ENCODE assay signal across 15 cellular contexts in the genomic region with DNA sequence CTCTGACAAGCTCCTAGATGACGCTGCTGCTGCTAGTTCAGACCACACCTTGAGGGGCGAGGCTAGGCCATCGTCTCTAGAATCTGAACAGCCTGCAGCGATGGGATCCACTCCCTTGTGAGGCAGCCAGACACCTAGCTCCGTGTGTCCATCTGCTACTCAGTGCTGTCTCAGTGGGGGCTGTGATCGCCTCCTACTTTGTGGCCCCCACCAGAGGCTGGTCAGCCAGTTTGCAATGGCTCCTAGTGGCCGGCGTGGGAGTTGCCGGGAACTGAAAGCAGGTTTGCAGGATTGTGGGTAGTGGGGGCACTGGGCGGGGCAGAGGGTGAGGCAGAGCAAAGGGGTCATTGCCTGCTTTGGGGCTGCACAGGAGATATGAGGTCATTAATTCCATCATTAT. TPM values are rescaled to one million over a fixed set of nuclear protein-coding genes. Genes with fewer than 3 reads are reported as not detected.
DNase-seq lines count a peak whose midpoint lies in the region; ATAC-seq and TF ChIP-seq lines count a peak whose summit lies in the region.
"Had no signal": no experiment of that assay in that cellular context is flagged by ENCODE, and none has a peak within 500 bp of the region (broad histone marks: within the 10 kb centered on the region; RNA-seq: fewer than 3 reads in every experiment).

No MANE protein-coding gene starts in this region.

- peaks cover 68% of the 10 kb centered on the region for H3K4me1 Mint-ChIP-seq in Calu3 (ENCODE audit: low read depth, unreplicated experiment)
- H3K4me1 Mint-ChIP-seq in neural progenitor cell = peaks cover 8% of the 10 kb centered on the region
- H3K4me1 Mint-ChIP-seq: activated CD4-positive, alpha-beta T cell treated with anti-CD3 and anti-CD28 coated beads, Interleukin-2, amount 10 ng/mL, durations not matched to agents 7 days and 5 days; stimulated activated effector memory CD8-positive, alpha-beta T cell treated with anti-CD3 and anti-CD28 coated beads, Interleukin-12 subunit alpha, Interleukin-12 subunit beta, amount 100 ng/mL, for 72 hours had no signal

- H3K27me3 Mint-ChIP-seq in Calu3 (ENCODE audit: unreplicated experiment) = no peaks in the 10 kb centered on the region
- H3K27me3 Mint-ChIP-seq in neural progenitor cell (ENCODE audit: insufficient read depth, low read depth) = peaks cover 10% of the 10 kb centered on the region
- H3K27me3 Mint-ChIP-seq: activated CD4-positive, alpha-beta T cell treated with anti-CD3 and anti-CD28 coated beads, Interleukin-2, amount 10 ng/mL, durations not matched to agents 7 days and 5 days had no signal

- CTCF ChIA-PET in Calu3 (lab: Charles Lee) = interaction anchor here (0.9 to 1.4 kb wide), 3 partner anchors 11 to 34 kb away, joined by 4 to 7 read pairs (median 4); no protein-coding TSS in a partner anchor

- H3K27ac ChIP-seq in dorsolateral prefrontal cortex = peak overlapping the region in 15 of 59 donors; percentile 4 to 91 (median 47)
- H3K27ac ChIP-seq in neural progenitor cell = no peak overlapping the region
- H3K27ac ChIP-seq: epithelial cell of prostate, GM23248 had no signal

- H4K20me1 ChIP-seq in neural progenitor cell (ENCODE audit: low read depth) = no peaks in the 10 kb centered on the region

- BruUV-seq in Calu3 (replicated peaks; lab: Mats Ljungman, UMichigan) = no TSS peak

- H3K27me3 ChIP-seq in dorsolateral prefrontal cortex (no peaks in the 10 kb centered on the region), neural progenitor cell (no peaks in the 10 kb centered on the region)

- peak overlapping the region; percentile 46 for H2AFZ ChIP-seq in neural progenitor cell (replicated peaks)
- H2AFZ ChIP-seq: GM23248 had no signal

- DNase-seq in Calu3 (peak; percentile 66), NCI-H524 (lab: John Stamatoyannopoulos, UW) (peak; percentile 16 to 64), dorsolateral prefrontal cortex (no peak), neural progenitor cell (ENCODE audit: low spot score) (peak; percentile 37), G401 (ENCODE audit: low spot score) (no peak), NCI-H748 treated with DMSO at 0.1 percent for 48 hours (lab: John Stamatoyannopoulos, UW) (no peak)
- no peak for DNase-seq in activated effector memory CD4-positive, alpha-beta T cell treated with anti-CD3 and anti-CD28 coated beads, Interleukin-2, amount 50 U/mL, for 16 hours
- DNase-seq: activated CD4-positive, alpha-beta T cell treated with anti-CD3 and anti-CD28 coated beads, Interleukin-2, amount 10 ng/mL, durations not matched to agents 7 days and 5 days; GM23248; NCI-H146; SHP77 had no signal

- H3K36me3 Mint-ChIP-seq in Calu3 (ENCODE audit: insufficient read depth, unreplicated experiment) = peaks cover 11% of the 10 kb centered on the region
- H3K36me3 Mint-ChIP-seq in neural progenitor cell = no peaks in the 10 kb centered on the region
- H3K36me3 Mint-ChIP-seq: activated naive CD4-positive, alpha-beta T cell treated with anti-CD3 and anti-CD28 coated beads, Interleukin-2, amount 50 U/mL, for 72 hours; stimulated activated effector memory CD8-positive, alpha-beta T cell treated with anti-CD3 and anti-CD28 coated beads, Interleukin-12 subunit alpha, Interleukin-12 subunit beta, amount 100 ng/mL, for 72 hours had no signal

- H3F3A ChIP-seq in neural progenitor cell (ENCODE audit: low read depth) = no peaks in the 10 kb centered on the region

- H3K4me3 ChIP-seq in dorsolateral prefrontal cortex (no peak overlapping the region), neural progenitor cell (no peak overlapping the region)
- H3K4me3 ChIP-seq: GM23248 had no signal

- H3K4me1 ChIP-seq in neural progenitor cell = no peaks in the 10 kb centered on the region

- H3K9me3 Mint-ChIP-seq in Calu3 (ENCODE audit: low read depth, unreplicated experiment) (no peaks in the 10 kb centered on the region), neural progenitor cell (no peaks in the 10 kb centered on the region)
- H3K9me3 Mint-ChIP-seq: activated CD4-positive, alpha-beta T cell treated with anti-CD3 and anti-CD28 coated beads, Interleukin-2, amount 10 ng/mL, durations not matched to agents 7 days and 5 days; activated naive CD4-positive, alpha-beta T cell treated with anti-CD3 and anti-CD28 coated beads, Interleukin-2, amount 50 U/mL, for 72 hours; stimulated activated effector memory CD8-positive, alpha-beta T cell treated with anti-CD3 and anti-CD28 coated beads, Interleukin-12 subunit alpha, Interleukin-12 subunit beta, amount 100 ng/mL, for 72 hours had no signal

- intact Hi-C loops in Calu3 (cut with micrococcal nuclease; ENCODE audit: unreplicated experiment) = no loop called here
- intact Hi-C loops in dorsolateral prefrontal cortex (cut with DNase I) = no loop called here

- H3K79me2 ChIP-seq in neural progenitor cell (ENCODE audit: low read depth) = no peaks in the 10 kb centered on the region

- no peaks in the 10 kb centered on the region for H3K9me3 ChIP-seq in neural progenitor cell (ENCODE audit: low read depth)

- H3K4me2 ChIP-seq in neural progenitor cell = no peak overlapping the region

- H3K27ac Mint-ChIP-seq in Calu3 (ENCODE audit: unreplicated experiment) (no peak overlapping the region), neural progenitor cell (no peak overlapping the region)
- H3K27ac Mint-ChIP-seq: activated CD4-positive, alpha-beta T cell treated with anti-CD3 and anti-CD28 coated beads, Interleukin-2, amount 10 ng/mL, durations not matched to agents 7 days and 5 days; activated naive CD4-positive, alpha-beta T cell treated with anti-CD3 and anti-CD28 coated beads, Interleukin-2, amount 50 U/mL, for 72 hours; stimulated activated effector memory CD8-positive, alpha-beta T cell treated with anti-CD3 and anti-CD28 coated beads, Interleukin-12 subunit alpha, Interleukin-12 subunit beta, amount 100 ng/mL, for 72 hours had no signal

- ATAC-seq in GM19395 (IDR thresholded peaks at IDR 0.05; ENCODE audit: unreplicated experiment) = no peak
- ATAC-seq: activated naive CD4-positive, alpha-beta T cell treated with anti-CD3 and anti-CD28 coated beads, Interleukin-2, amount 50 U/mL, for 72 hours; stimulated activated effector memory CD8-positive, alpha-beta T cell treated with anti-CD3 and anti-CD28 coated beads, Interleukin-12 subunit alpha, Interleukin-12 subunit beta, amount 100 ng/mL, for 72 hours had no signal

- H3K4me3 Mint-ChIP-seq in Calu3 (ENCODE audit: low read depth, unreplicated experiment) (no peak overlapping the region), neural progenitor cell (no peak overlapping the region)
- H3K4me3 Mint-ChIP-seq: activated CD4-positive, alpha-beta T cell treated with anti-CD3 and anti-CD28 coated beads, Interleukin-2, amount 10 ng/mL, durations not matched to agents 7 days and 5 days; stimulated activated effector memory CD8-positive, alpha-beta T cell treated with anti-CD3 and anti-CD28 coated beads, Interleukin-12 subunit alpha, Interleukin-12 subunit beta, amount 100 ng/mL, for 72 hours had no signal

- TF ChIP-seq CTCF in Calu3 (IDR thresholded peaks at IDR 0.05; ENCODE audit: unreplicated experiment) = peak; percentile 85
- peak in 29 of 56 donors; percentile 8 to 51 (median 20) for TF ChIP-seq CTCF in dorsolateral prefrontal cortex (IDR thresholded peaks at IDR 0.05 in 54 of 56, conservative IDR thresholded peaks at IDR 0.05 in 2 of 56; ENCODE audit: low read depth in 1 of 56, partially characterized antibody in 56 of 56)
- TF ChIP-seq CTCF in neural progenitor cell (IDR thresholded peaks at IDR 0.05) = peak; percentile 52

- H3K9ac ChIP-seq in neural progenitor cell = no peak overlapping the region
- H3K9ac ChIP-seq: GM23248 had no signal

- no peaks in the 10 kb centered on the region for H3K36me3 ChIP-seq in neural progenitor cell

- in situ Hi-C loops in G401 (cut with HindIII; ENCODE audit: low sequenced_read_pairs) = no loop called here

RNA-seq across cellular contexts. Expression of gene CCN5, which starts 2.8 kb away (rescaled TPM):
- total RNA-seq in Calu3 (2022) = 0.94 and 1.9 TPM in 2 replicates
- 1 to 10 TPM in 81 of 120 experiments, under 1 TPM in 37, not detected in 2; 0.28 to 7.0 (median 1.4) TPM for total RNA-seq in dorsolateral prefrontal cortex
- not detected in 2 replicates for total RNA-seq in neural progenitor cell (ENCODE audit: low replicate concordance)
- total RNA-seq in G401 (2014; rRNA removed; shearing (Covaris generic)) = 0.17 TPM in 1 of 2 replicates, not detected in the other
- total RNA-seq: activated CD4-positive, alpha-beta T cell treated with anti-CD3 and anti-CD28 coated beads, Interleukin-2, amount 10 ng/mL, durations not matched to agents 7 days and 5 days; activated naive CD4-positive, alpha-beta T cell treated with anti-CD3 and anti-CD28 coated beads, Interleukin-2, amount 50 U/mL, for 72 hours had no signal

RNA-seq across cellular contexts. Expression of gene KCNK15, which starts 27.7 kb away (rescaled TPM):
- total RNA-seq in Calu3 (2022) (1.5 and 4.8 TPM in 2 replicates), dorsolateral prefrontal cortex (1 to 10 TPM in 5 of 120 experiments, under 1 TPM in 98, not detected in 17; 0.17 to 1.8 (median 0.44) TPM), neural progenitor cell (ENCODE audit: low replicate concordance) (0.21 TPM in 1 of 2 replicates, not detected in the other)
- 17.9 TPM in 2 replicates for total RNA-seq in G401 (2014; rRNA removed; shearing (Covaris generic))
- total RNA-seq: activated CD4-positive, alpha-beta T cell treated with anti-CD3 and anti-CD28 coated beads, Interleukin-2, amount 10 ng/mL, durations not matched to agents 7 days and 5 days had no signal

Comparison
In these comparisons a context has a peak if more than half of its experiments do, and no peak if none do; other contexts are left out.
1. DNase-seq: peak in Calu3 (single experiment), NCI-H524 (2 of 2) and neural progenitor cell (single experiment); none in dorsolateral prefrontal cortex (0 of 10), G401 (single experiment), activated effector memory CD4-positive, alpha-beta T cell treated with anti-CD3 and anti-CD28 coated beads, Interleukin-2, amount 50 U/mL, for 16 hours (single experiment) and NCI-H748 treated with DMSO at 0.1 percent for 48 hours (single experiment).
2. CTCF ChIP-seq: peak in every context shown above with its lines; median percentile 85 in Calu3; 52 in neural progenitor cell; 20 in dorsolateral prefrontal cortex.